ENCODE assay signal across 15 cellular contexts in the genomic region with DNA sequence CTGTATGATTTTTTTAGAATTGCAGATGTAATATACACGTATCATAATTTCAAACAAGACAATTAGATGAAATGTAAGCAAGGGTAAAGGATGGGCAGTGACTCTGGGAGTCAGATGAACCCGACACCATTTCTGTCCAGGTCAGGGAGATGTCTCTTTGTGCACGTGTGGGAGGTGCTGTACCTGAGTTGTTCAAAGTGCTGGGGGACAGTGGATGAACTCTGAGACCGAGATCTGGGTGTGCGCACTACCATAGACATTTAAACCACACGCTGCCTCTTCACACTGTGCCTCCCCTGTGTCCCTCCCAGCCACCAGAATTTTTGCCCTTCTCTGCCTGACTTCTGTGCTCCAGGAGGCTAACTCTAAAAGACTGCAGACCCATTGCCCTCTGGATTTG. TPM values are rescaled to one million over a fixed set of nuclear protein-coding genes. Genes with fewer than 3 reads are reported as not detected.
A peak's percentile ranks its signal among the peaks of the same experiment; 100 is the strongest.
DNase-seq lines count a peak whose midpoint lies in the region; ATAC-seq, FAIRE-seq and TF ChIP-seq lines count a peak whose summit lies in the region.
"Had no signal": no experiment of that assay in that cellular context is flagged by ENCODE, and none has a peak within 500 bp of the region (broad histone marks: within the 10 kb centered on the region; RNA-seq: fewer than 3 reads in every experiment).

No MANE protein-coding gene starts in this region.

- ATAC-seq in GM18502 (IDR thresholded peaks at IDR 0.05; ENCODE audit: poor library complexity, unreplicated experiment) (no peak), GM21528 (IDR thresholded peaks at IDR 0.05; ENCODE audit: low FRiP score, unreplicated experiment) (no peak), HG02759 (IDR thresholded peaks at IDR 0.05; ENCODE audit: unreplicated experiment) (no peak), HG03432 (IDR thresholded peaks at IDR 0.05; ENCODE audit: unreplicated experiment) (no peak)
- ATAC-seq: GM12878 had no signal

- no peak overlapping the region for H2AK5ac ChIP-seq in H1 (ENCODE audit: low read depth, low read length)
- no peak overlapping the region for H2AK5ac ChIP-seq in trophoblast cell (ENCODE audit: low read length)

- no peak overlapping the region for H2BK15ac ChIP-seq in H1 (ENCODE audit: low read length)

- H3K4me1 ChIP-seq in BLaER1 treated with 17β-estradiol and CSF1 and Interleukin-3, amounts not matched to agents 10 nM and 100 nM, result peaks cover 10 to 25% (median 17%) of the 10 kb centered on the region in 10 experiments
- H3K4me1 ChIP-seq in H1 (replicated peaks in 1 of 4; ENCODE audit: control insufficient read depth in 3 of 4, insufficient read depth in 4 of 4, low read length in 3 of 4), result no peaks in the 10 kb centered on the region
- peaks cover 5 to 22% (median 8%) of the 10 kb centered on the region in 4 donors for H3K4me1 ChIP-seq in liver (ENCODE audit: control insufficient read depth in 4 of 4, insufficient read depth in 4 of 4, low read length in 3 of 4)
- no peaks in the 10 kb centered on the region for H3K4me1 ChIP-seq in trophoblast cell (ENCODE audit: control insufficient read depth in 1 of 2, insufficient read depth in 2 of 2, low read length in 2 of 2)

- WGBS in H1 (ENCODE audit: extremely low coverage in 1 of 2, insufficient coverage in 1 of 2, insufficient read length in 1 of 2, insufficient replicate concordance in 2 of 2, low coverage in 1 of 2, low lambda C conversion rate in 2 of 2, missing lambda C conversion rate in 1 of 2), 2 experiments, result 88% methylated on average over 6 of the region's 6 CpGs; no CpG with 5 or more reads in 1 of the 2 experiments
- 59% methylated on average over 6 of the region's 6 CpGs for WGBS in liver
- no CpG with 5 or more reads among the region's 6 CpGs for WGBS in trophoblast cell (ENCODE audit: extremely low coverage, insufficient coverage, insufficient read length)

- no peaks in the 10 kb centered on the region for H3K9me3 ChIP-seq in BLaER1 treated with 17β-estradiol and CSF1 and Interleukin-3, amounts not matched to agents 10 nM and 100 nM (replicated peaks in 1 of 11)
- H3K9me3 ChIP-seq in H1 (ENCODE audit: insufficient read depth in 2 of 2, low read depth in 1 of 2, low read length in 1 of 2), result no peaks in the 10 kb centered on the region
- H3K9me3 ChIP-seq in liver (ENCODE audit: control insufficient read depth in 4 of 4, low read length in 3 of 4), result no peaks in the 10 kb centered on the region
- no peaks in the 10 kb centered on the region for H3K9me3 ChIP-seq in trophoblast cell (ENCODE audit: insufficient read depth, low read depth, low read length)

- CTCF ChIA-PET in H1 (lab: Charles Lee; ENCODE audit: partially characterized antibody), result no interaction called here

- no peak overlapping the region for H2BK12ac ChIP-seq in H1 (ENCODE audit: low read depth, low read length)
- H2BK12ac ChIP-seq in trophoblast cell (ENCODE audit: low read length), result no peak overlapping the region

- no peak overlapping the region for H3K27ac ChIP-seq in BLaER1 treated with 17β-estradiol and CSF1 and Interleukin-3, amounts not matched to agents 10 nM and 100 nM
- H3K27ac ChIP-seq in H1 (ENCODE audit: low read depth, low read length), result no peak overlapping the region
- H3K27ac ChIP-seq in liver (ENCODE audit: low read depth in 1 of 2, low read length in 2 of 2), result peak overlapping the region; percentile 68 to 94
- no peak overlapping the region for H3K27ac ChIP-seq in trophoblast cell (ENCODE audit: low read depth, low read length)

- TF ChIP-seq CTCF in H1 (IDR thresholded peaks at IDR 0.05; ENCODE audit: control extremely low read depth in 1 of 3, insufficient read depth in 1 of 3, low read depth in 1 of 3, low read length in 3 of 3) (no peak), liver (IDR thresholded peaks at IDR 0.05; ENCODE audit: low read depth, low read length, missing input control) (no peak)

- H3K18ac ChIP-seq in H1 (ENCODE audit: extremely low read depth, low read length), result no peak overlapping the region
- no peak overlapping the region for H3K18ac ChIP-seq in trophoblast cell (ENCODE audit: low read length)

- no peak overlapping the region for H2BK120ac ChIP-seq in H1 (replicated peaks; ENCODE audit: low read depth, low read length)
- H2BK120ac ChIP-seq in trophoblast cell (ENCODE audit: insufficient read depth, low read length, poor library complexity), result no peak overlapping the region

- TF ChIP-seq EP300 in H1 (IDR thresholded peaks at IDR 0.05; ENCODE audit: borderline replicate concordance in 1 of 2, low read depth in 2 of 2, low read length in 2 of 2), result no peak

- no peaks in the 10 kb centered on the region for H4K20me1 ChIP-seq in BLaER1 treated with 17β-estradiol and CSF1 and Interleukin-3, amounts not matched to agents 10 nM and 100 nM
- H4K20me1 ChIP-seq in H1 (replicated peaks in 1 of 2; ENCODE audit: control insufficient read depth in 1 of 2, insufficient read depth in 2 of 2, low read length in 2 of 2), result no peaks in the 10 kb centered on the region

- H4K91ac ChIP-seq in H1 (replicated peaks; ENCODE audit: insufficient read length, low read length) (no peak overlapping the region), trophoblast cell (ENCODE audit: low read depth, low read length) (no peak overlapping the region)

- FAIRE-seq in H1 (lab: Jason Lieb, UNC), result no peak
- FAIRE-seq: A204.1, GM12878 had no signal

- H2BK5ac ChIP-seq in H1 (ENCODE audit: low read depth, low read length) (no peak overlapping the region), trophoblast cell (ENCODE audit: low read depth, low read length, poor library complexity) (no peak overlapping the region)

- H3K56ac ChIP-seq in H1 (replicated peaks; ENCODE audit: insufficient read length, low read depth, low read length), result no peak overlapping the region

- H3K27me3 ChIP-seq in BLaER1 treated with 17β-estradiol and CSF1 and Interleukin-3, amounts not matched to agents 10 nM and 100 nM, result no peaks in the 10 kb centered on the region
- H3K27me3 ChIP-seq in H1 (replicated peaks in 1 of 4; ENCODE audit: control insufficient read depth in 3 of 4, extremely low read depth in 1 of 4, insufficient read depth in 3 of 4, low read length in 3 of 4) (no peaks in the 10 kb centered on the region; a peak in 1 of 7 replicates), liver (ENCODE audit: control insufficient read depth in 4 of 4, insufficient read depth in 4 of 4, low read length in 3 of 4) (no peaks in the 10 kb centered on the region), trophoblast cell (ENCODE audit: insufficient read depth, low read length) (no peaks in the 10 kb centered on the region)

- H3K79me1 ChIP-seq in H1 (ENCODE audit: low read depth, low read length) (no peaks in the 10 kb centered on the region), trophoblast cell (ENCODE audit: low read length) (no peaks in the 10 kb centered on the region)

- POLR2A ChIA-PET in H1 (lab: Charles Lee; ENCODE audit: partially characterized antibody), result no interaction called here

- H4K5ac ChIP-seq in H1 (ENCODE audit: insufficient read length, low read depth, low read length), result no peak overlapping the region

- DNase-seq in H1 (ENCODE audit: low read depth in 1 of 2, low spot score in 2 of 2) (no peak), trophoblast cell (no peak)
- DNase-seq: Calu3; CD4-positive, CD25-positive, alpha-beta regulatory T cell; DMS 273 treated with DMSO at 0.1 percent for 48 hours; Karpas-422 had no signal

- TF ChIP-seq RAD21 in H1 (IDR thresholded peaks at IDR 0.05 in 1 of 2, conservative IDR thresholded peaks at IDR 0.05 in 1 of 2; ENCODE audit: low read depth in 2 of 2, low read length in 2 of 2), result no peak
- TF ChIP-seq RAD21 in liver (IDR thresholded peaks at IDR 0.05), result no peak

- H2BK20ac ChIP-seq in H1 (ENCODE audit: low read length), result 0 out of 2 replicates have a peak overlapping the region, but pooled peaks have one; percentile 8

- no peak overlapping the region for H3K9ac ChIP-seq in BLaER1 treated with 17β-estradiol and CSF1 and Interleukin-3, amounts not matched to agents 10 nM and 100 nM
- H3K9ac ChIP-seq in H1 (replicated peaks in 1 of 4; ENCODE audit: extremely low read depth in 1 of 4, low read depth in 3 of 4, low read length in 3 of 4) (no peak overlapping the region), liver (ENCODE audit: low read depth in 1 of 2, low read length in 2 of 2) (no peak overlapping the region), trophoblast cell (ENCODE audit: low read length) (peak overlapping the region; percentile 10)

- H3K36me3 ChIP-seq in BLaER1 treated with 17β-estradiol and CSF1 and Interleukin-3, amounts not matched to agents 10 nM and 100 nM, result no peaks in the 10 kb centered on the region
- H3K36me3 ChIP-seq in H1 (ENCODE audit: control insufficient read depth in 2 of 4, insufficient read depth in 4 of 4, low read length in 3 of 4), result no peaks in the 10 kb centered on the region
- no peaks in the 10 kb centered on the region for H3K36me3 ChIP-seq in liver (ENCODE audit: control insufficient read depth in 4 of 4, insufficient read depth in 3 of 4, low read depth in 1 of 4, low read length in 3 of 4)
- no peaks in the 10 kb centered on the region for H3K36me3 ChIP-seq in trophoblast cell (ENCODE audit: control insufficient read depth in 1 of 2, insufficient read depth in 2 of 2, low read length in 2 of 2)

- no peak overlapping the region for H3K23ac ChIP-seq in H1 (ENCODE audit: insufficient read length)
- H3K23ac ChIP-seq in trophoblast cell (ENCODE audit: low read length), result no peak overlapping the region

- no peak overlapping the region for H4K8ac ChIP-seq in H1 (ENCODE audit: extremely low read depth, insufficient read depth, low read length)
- H4K8ac ChIP-seq in trophoblast cell (ENCODE audit: low read depth, low read length), result no peak overlapping the region

- H2AFZ ChIP-seq in H1 (ENCODE audit: low read length), result no peak overlapping the region
- no peak overlapping the region for H2AFZ ChIP-seq in trophoblast cell (ENCODE audit: insufficient read depth, low read length, poor library complexity)

- no peak overlapping the region for H3K4ac ChIP-seq in H1 (replicated peaks; ENCODE audit: insufficient read length, low read depth, low read length)
- H3K4ac ChIP-seq in trophoblast cell (ENCODE audit: low read depth, low read length), result no peak overlapping the region

- no peak overlapping the region for H4K12ac ChIP-seq in trophoblast cell (ENCODE audit: low read depth, low read length)

- peak overlapping the region; percentile 46 to 73 (median 67) for H3K4me2 ChIP-seq in BLaER1 treated with 17β-estradiol and CSF1 and Interleukin-3, amounts not matched to agents 10 nM and 100 nM
- H3K4me2 ChIP-seq in H1 (ENCODE audit: insufficient read depth in 1 of 2, low read depth in 2 of 2, low read length in 2 of 2), result no peak overlapping the region
- no peak overlapping the region for H3K4me2 ChIP-seq in trophoblast cell (ENCODE audit: low read length)

- H3K79me2 ChIP-seq in H1 (ENCODE audit: control insufficient read depth in 1 of 2, insufficient read depth in 2 of 2, low read length in 2 of 2), result no peaks in the 10 kb centered on the region
- H3K79me2 ChIP-seq in trophoblast cell (ENCODE audit: control insufficient read depth, insufficient read depth, low read length, poor library complexity), result no peaks in the 10 kb centered on the region

- H3K14ac ChIP-seq in H1 (ENCODE audit: insufficient read length), result no peak overlapping the region
- H3K14ac ChIP-seq in trophoblast cell (ENCODE audit: low read length), result no peak overlapping the region

- no peaks in the 10 kb centered on the region; the same call in 1 of the 2 replicates for H3K23me2 ChIP-seq in H1 (ENCODE audit: low read depth, low read length)

- no peak for TF ChIP-seq POLR2A in H1 (IDR thresholded peaks at IDR 0.05; ENCODE audit: control extremely low read depth in 1 of 2, low read depth in 2 of 2, low read length in 2 of 2)

- no peak overlapping the region for H3K4me3 ChIP-seq in BLaER1 treated with 17β-estradiol and CSF1 and Interleukin-3, amounts not matched to agents 10 nM and 100 nM
- H3K4me3 ChIP-seq in H1 (ENCODE audit: extremely low read depth in 1 of 4, insufficient read depth in 2 of 4, low read depth in 3 of 4, low read length in 4 of 4) (no peak overlapping the region), liver (ENCODE audit: low read depth in 1 of 3, low read length in 3 of 3) (no peak overlapping the region), trophoblast cell (ENCODE audit: low read depth, low read length) (no peak overlapping the region)
- H3K4me3 ChIP-seq: GM12878 had no signal

RNA-seq across cellular contexts. Expression of a gene that starts 5.9 kb away (rescaled TPM):
- total RNA-seq in H1 (2021; fragmentation: NEBNext Ultra II Directional; extraction: Animal tissue kit (Norgen Biotek cat#: 25700)), result 14.3 and 20.5 TPM in 2 replicates
- polyA plus RNA-seq in H1 (2011; rRNA removed), result 7.5 and 8.9 TPM in 2 replicates
- polyA plus RNA-seq in H1 (2011; cell fraction: cytosol; rRNA removed), result 7.5 TPM
- 5.7 TPM for polyA plus RNA-seq in H1 (2011; cell fraction: nucleus; rRNA removed)
- 8.8 to 10.7 TPM (median 10.1 TPM) in 4 replicates for polyA plus RNA-seq in H1 (2012, experiment 1 of 2)
- 4.4 TPM for polyA plus RNA-seq in H1 (2012, experiment 2 of 2)
- polyA plus RNA-seq in H1 (2013, experiment 1 of 2), result 15.9 TPM
- polyA plus RNA-seq in H1 (2013, experiment 2 of 2), result 15.0 TPM
- 7.0 and 8.4 TPM in 2 replicates for polyA minus RNA-seq in H1 (2011; rRNA and poly(A)+ RNA removed)
- 10.1 TPM for polyA minus RNA-seq in H1 (2011; cell fraction: cytosol; rRNA and poly(A)+ RNA removed)
- polyA minus RNA-seq in H1 (2011; cell fraction: nucleus; rRNA and poly(A)+ RNA removed), result 6.1 TPM
- 1 to 10 TPM; 1.6 to 2.7 TPM for total RNA-seq in liver
- 1 to 10 TPM; 1.0 to 4.0 TPM for polyA plus RNA-seq in liver
- polyA plus RNA-seq in trophoblast cell (2013), result 7.3 and 8.2 TPM in 2 replicates
- total RNA-seq: HT-29 had no signal

Comparison
In these comparisons a context has a peak if more than half of its experiments do, and no peak if none do; other contexts are left out.
1. H3K27ac ChIP-seq: peak in liver (2 of 2); none in BLaER1 treated with 17β-estradiol and CSF1 and Interleukin-3, amounts not matched to agents 10 nM and 100 nM (0 of 11), H1 (single experiment) and trophoblast cell (single experiment).
2. H3K4me2 ChIP-seq: peak in BLaER1 treated with 17β-estradiol and CSF1 and Interleukin-3, amounts not matched to agents 10 nM and 100 nM (11 of 11); none in H1 (0 of 2) and trophoblast cell (single experiment).